ENCODE assay signal across 9 cellular contexts in genomic region chr3:167736264-167736787, GRCh38. TPM values are rescaled to one million over a fixed set of nuclear protein-coding genes. Genes with fewer than 3 reads are reported as not detected.
A peak's percentile ranks its signal among the peaks of the same experiment; 100 is the strongest.
DNase-seq lines count a peak whose midpoint lies in the region; ATAC-seq and TF ChIP-seq lines count a peak whose summit lies in the region.
"Had no signal": no experiment of that assay in that cellular context is flagged by ENCODE, and none has a peak within 500 bp of the region (broad histone marks: within the 10 kb centered on the region; RNA-seq: fewer than 3 reads in every experiment).

No MANE protein-coding gene starts in this region.

- H3F3A ChIP-seq in MM.1S (ENCODE audit: insufficient read depth, low read length): peaks cover 23% of the 10 kb centered on the region

- H3K27me3 ChIP-seq in CD8-positive, alpha-beta T cell (ENCODE audit: insufficient read depth, low read length): no peaks in the 10 kb centered on the region
- H3K27me3 ChIP-seq in MM.1S (replicated peaks; ENCODE audit: insufficient read depth, low read length) (no peaks in the 10 kb centered on the region), endodermal cell (ENCODE audit: control insufficient read depth, insufficient read depth, low read length, poor library complexity, severe bottlenecking) (no peaks in the 10 kb centered on the region), ovary (no peaks in the 10 kb centered on the region)

- H3K9ac ChIP-seq in MM.1S (ENCODE audit: low read length): peak overlapping the region; percentile 61; the same call in 1 of the 2 replicates
- peak overlapping the region; percentile 52 for H3K9ac ChIP-seq in endodermal cell (ENCODE audit: extremely low read depth, low read length, poor library complexity, severe bottlenecking)

- no peaks in the 10 kb centered on the region for H3K9me2 ChIP-seq in MM.1S (replicated peaks; ENCODE audit: insufficient read depth, low read length)

- no peak for TF ChIP-seq POLR2A in ovary (IDR thresholded peaks at IDR 0.05)

- H3K79me2 ChIP-seq in MM.1S (ENCODE audit: low read length): peaks cover 68% of the 10 kb centered on the region

- CTCF ChIA-PET in CD8-positive, alpha-beta T cell (lab: Charles Lee): interaction anchor here (1.2 kb wide), 1 partner anchor 13 kb away, joined by 4 read pairs; no protein-coding TSS in a partner anchor

- H3K4me1 Mint-ChIP-seq in CD8-positive, alpha-beta T cell (ENCODE audit: low read depth): peaks cover 35% of the 10 kb centered on the region
- peaks cover 47% of the 10 kb centered on the region for H3K4me1 Mint-ChIP-seq in endodermal cell

- no peak overlapping the region for H3K27ac ChIP-seq in CD8-positive, alpha-beta T cell (ENCODE audit: low read depth, low read length)
- H3K27ac ChIP-seq in MM.1S (ENCODE audit: low read length): no peak overlapping the region
- no peak overlapping the region for H3K27ac ChIP-seq in endodermal cell (ENCODE audit: low read depth, low read length)
- no peak overlapping the region for H3K27ac ChIP-seq in ovary

- peak overlapping the region; percentile 87 for H3K4me2 ChIP-seq in MM.1S (ENCODE audit: low read depth, low read length)

- H3K27me3 Mint-ChIP-seq in CD8-positive, alpha-beta T cell (ENCODE audit: low read depth): no peaks in the 10 kb centered on the region
- no peaks in the 10 kb centered on the region for H3K27me3 Mint-ChIP-seq in endodermal cell (ENCODE audit: insufficient read depth)
- H3K27me3 Mint-ChIP-seq: activated CD4-positive, alpha-beta T cell treated with anti-CD3 and anti-CD28 coated beads for 36 hours had no signal

- H3K36me3 ChIP-seq in CD8-positive, alpha-beta T cell (ENCODE audit: insufficient read depth, low read length): no peaks in the 10 kb centered on the region
- H3K36me3 ChIP-seq in MM.1S (replicated peaks; ENCODE audit: insufficient read depth, low read length) (no peaks in the 10 kb centered on the region), endodermal cell (ENCODE audit: control insufficient read depth, insufficient read depth, low read length) (no peaks in the 10 kb centered on the region), ovary (no peaks in the 10 kb centered on the region)

- H2AFZ ChIP-seq in MM.1S (ENCODE audit: low read length): peak overlapping the region; percentile 95

- peaks cover 2% of the 10 kb centered on the region for H3K36me3 Mint-ChIP-seq in CD8-positive, alpha-beta T cell
- no peaks in the 10 kb centered on the region for H3K36me3 Mint-ChIP-seq in endodermal cell (ENCODE audit: low read depth)

- no peak for TF ChIP-seq CTCF in CD8-positive, alpha-beta T cell (IDR thresholded peaks at IDR 0.05)
- TF ChIP-seq CTCF in MM.1S (IDR thresholded peaks at IDR 0.05; ENCODE audit: low read length) (no peak), endodermal cell (conservative IDR thresholded peaks at IDR 0.05) (no peak), ovary (IDR thresholded peaks at IDR 0.05) (no peak)

- no peak overlapping the region for H3K4me3 Mint-ChIP-seq in CD8-positive, alpha-beta T cell
- H3K4me3 Mint-ChIP-seq in endodermal cell: no peak overlapping the region
- H3K4me3 Mint-ChIP-seq: activated CD4-positive, alpha-beta T cell treated with anti-CD3 and anti-CD28 coated beads for 36 hours had no signal

- peak overlapping the region; percentile 46 for H3K27ac Mint-ChIP-seq in CD8-positive, alpha-beta T cell
- H3K27ac Mint-ChIP-seq in endodermal cell: no peak overlapping the region
- H3K27ac Mint-ChIP-seq: activated CD4-positive, alpha-beta T cell treated with anti-CD3 and anti-CD28 coated beads for 36 hours had no signal

- no peak for ATAC-seq in CD8-positive, alpha-beta T cell
- ATAC-seq in GM19035 (IDR thresholded peaks at IDR 0.05; ENCODE audit: unreplicated experiment): no peak

- TF ChIP-seq EP300 in ovary (IDR thresholded peaks at IDR 0.05): no peak

- H3K9me3 Mint-ChIP-seq in CD8-positive, alpha-beta T cell: no peaks in the 10 kb centered on the region
- H3K9me3 Mint-ChIP-seq in endodermal cell: no peaks in the 10 kb centered on the region

- no peaks in the 10 kb centered on the region for H3K9me3 ChIP-seq in CD8-positive, alpha-beta T cell (ENCODE audit: low read length)
- no peaks in the 10 kb centered on the region for H3K9me3 ChIP-seq in MM.1S (replicated peaks; ENCODE audit: insufficient read depth, low read length)
- H3K9me3 ChIP-seq in endodermal cell (ENCODE audit: control insufficient read depth, low read length): no peaks in the 10 kb centered on the region
- H3K9me3 ChIP-seq in ovary: no peaks in the 10 kb centered on the region

- H3K4me1 ChIP-seq in CD8-positive, alpha-beta T cell (ENCODE audit: insufficient read depth, low read length): peaks cover 32% of the 10 kb centered on the region
- H3K4me1 ChIP-seq in MM.1S (ENCODE audit: low read length) (peaks cover 26% of the 10 kb centered on the region; the same call in 1 of the 2 replicates), endodermal cell (ENCODE audit: control insufficient read depth, insufficient read depth, low read length) (peaks cover 4% of the 10 kb centered on the region), ovary (ENCODE audit: insufficient read depth) (peaks cover 1% of the 10 kb centered on the region)

- intact Hi-C loops in CD8-positive, alpha-beta T cell (cut with DNase I, micrococcal nuclease): no loop called here
- intact Hi-C loops in ovary (cut with DNase I): no loop called here

- peaks cover 10% of the 10 kb centered on the region; the same call in 1 of the 2 replicates for H4K20me1 ChIP-seq in MM.1S (ENCODE audit: insufficient read depth, low read length)

- peak overlapping the region; percentile 60 for H3K4me3 ChIP-seq in CD8-positive, alpha-beta T cell (ENCODE audit: low read depth, low read length)
- H3K4me3 ChIP-seq in MM.1S (ENCODE audit: low read length) (peak overlapping the region; percentile 86), endodermal cell (ENCODE audit: low read length) (peak overlapping the region; percentile 97), ovary (peak overlapping the region; percentile 77)

- WGBS in endodermal cell (ENCODE audit: insufficient coverage in 1 of 2, insufficient read length in 1 of 2), 2 experiments: 51 to 55% methylated on average over 7 of the region's 7 CpGs
- 24 to 28% (median 25%) methylated on average over 7 of the region's 7 CpGs for WGBS in ovary, 3 donors

- no peak for DNase-seq in CD8-positive, alpha-beta T cell
- no peak for DNase-seq in MM.1S
- DNase-seq in endodermal cell: no peak
- no peak for DNase-seq in ovary
- DNase-seq in SHP77 (lab: John Stamatoyannopoulos, UW): no peak
- no peak for DNase-seq in globus pallidus (ENCODE audit: low spot score)
- DNase-seq in AG08395 (ENCODE audit: low spot score): no peak
- DNase-seq: activated CD4-positive, alpha-beta T cell treated with anti-CD3 and anti-CD28 coated beads for 36 hours had no signal

- POLR2A ChIA-PET in CD8-positive, alpha-beta T cell (lab: Charles Lee): interaction anchor here (1.1 kb wide), 1 partner anchor 12 kb away, joined by 5 read pairs; no protein-coding TSS in a partner anchor

RNA-seq across cellular contexts. Expression of gene SERPINI1, which starts 0.8 kb away (rescaled TPM):
- under 1 TPM; 0.16 to 0.25 TPM for total RNA-seq in CD8-positive, alpha-beta T cell
- total RNA-seq in endodermal cell (10 to 100 TPM; 16.1 to 21.2 TPM), ovary (1 to 10 TPM; 1.8 to 7.7 (median 3.4) TPM)
- polyA plus RNA-seq in endodermal cell (2013, experiment 1 of 2): 4.3 TPM
- 6.0 TPM for polyA plus RNA-seq in endodermal cell (2013, experiment 2 of 2)
- 10 to 100 TPM in 1 of 2 donors, 1 to 10 TPM in 1; 6.9 to 11.6 TPM for polyA plus RNA-seq in ovary

RNA-seq across cellular contexts. Expression of gene PDCD10, which starts 1.6 kb away (rescaled TPM):
- total RNA-seq in CD8-positive, alpha-beta T cell: 10 to 100 TPM; 24.7 to 27.6 TPM
- 10 to 100 TPM; 75.2 to 84.8 TPM for total RNA-seq in endodermal cell
- polyA plus RNA-seq in endodermal cell (2013, experiment 1 of 2): 55.0 TPM
- polyA plus RNA-seq in endodermal cell (2013, experiment 2 of 2): 58.4 TPM
- total RNA-seq in ovary: 10 to 100 TPM; 27.0 to 51.7 (median 35.1) TPM
- polyA plus RNA-seq in ovary: 10 to 100 TPM; 34.3 to 38.3 TPM
